ENCODE assay signal across 21 cellular contexts in genomic region chr13:98199480-98199879, GRCh38. TPM values are rescaled to one million over a fixed set of nuclear protein-coding genes. Genes with fewer than 3 reads are reported as not detected.
DNase-seq lines count a peak whose midpoint lies in the region; ATAC-seq, FAIRE-seq and TF ChIP-seq lines count a peak whose summit lies in the region.
"Had no signal": no experiment of that assay in that cellular context is flagged by ENCODE, and none has a peak within 500 bp of the region (broad histone marks: within the 10 kb centered on the region; RNA-seq: fewer than 3 reads in every experiment).

No MANE protein-coding gene starts in this region.

- no peak overlapping the region for H2BK15ac ChIP-seq in H1 (ENCODE audit: low read length)

- H3K9me2 ChIP-seq in MM.1S (replicated peaks; ENCODE audit: insufficient read depth, low read length) (no peaks in the 10 kb centered on the region), PC-3 (replicated peaks; ENCODE audit: low read length) (no peaks in the 10 kb centered on the region)

- H3K4me1 ChIP-seq in H1 (replicated peaks in 1 of 4; ENCODE audit: control insufficient read depth in 3 of 4, insufficient read depth in 4 of 4, low read length in 3 of 4) (peaks cover 2 to 25% (median 10%) of the 10 kb centered on the region in 4 experiments), mucosa of descending colon (ENCODE audit: low read depth) (peaks cover 4% of the 10 kb centered on the region), MM.1S (ENCODE audit: low read length) (no peaks in the 10 kb centered on the region), PC-3 (ENCODE audit: insufficient read depth, low read length) (no peaks in the 10 kb centered on the region)
- H3K4me1 ChIP-seq: colonic mucosa had no signal

- no peak for TF ChIP-seq RAD21 in H1 (IDR thresholded peaks at IDR 0.05 in 1 of 2, conservative IDR thresholded peaks at IDR 0.05 in 1 of 2; ENCODE audit: low read depth in 2 of 2, low read length in 2 of 2)

- H4K5ac ChIP-seq in H1 (ENCODE audit: insufficient read length, low read depth, low read length) = no peak overlapping the region

- in situ Hi-C loops in ACHN (cut with HindIII; ENCODE audit: low pct_ligation_motif_present, low pct_unique_long_range_greater_than_20kb, low sequenced_read_pairs) = no loop called here

- intact Hi-C loops in mucosa of descending colon (cut with DNase I, micrococcal nuclease) = no loop called here
- intact Hi-C loops in PC-3 (cut with micrococcal nuclease) = no loop called here

- no peak overlapping the region for H4K91ac ChIP-seq in H1 (replicated peaks; ENCODE audit: insufficient read length, low read length)

- H3K79me2 ChIP-seq in H1 (ENCODE audit: control insufficient read depth in 1 of 2, insufficient read depth in 2 of 2, low read length in 2 of 2) = peaks cover 0 to 77% of the 10 kb centered on the region in 2 experiments; a peak in 3 of 4 replicates
- H3K79me2 ChIP-seq in MM.1S (ENCODE audit: low read length) = no peaks in the 10 kb centered on the region
- no peaks in the 10 kb centered on the region for H3K79me2 ChIP-seq in PC-3 (ENCODE audit: low read length)

- no peaks in the 10 kb centered on the region for H4K20me1 ChIP-seq in H1 (replicated peaks in 1 of 2; ENCODE audit: control insufficient read depth in 1 of 2, insufficient read depth in 2 of 2, low read length in 2 of 2)
- H4K20me1 ChIP-seq in MM.1S (ENCODE audit: insufficient read depth, low read length) = no peaks in the 10 kb centered on the region
- no peaks in the 10 kb centered on the region for H4K20me1 ChIP-seq in PC-3 (ENCODE audit: low read length)

- peaks cover 4% of the 10 kb centered on the region; the same call in 1 of the 2 replicates for H3K79me1 ChIP-seq in H1 (ENCODE audit: low read depth, low read length)

- POLR2A ChIA-PET in H1 (lab: Charles Lee; ENCODE audit: partially characterized antibody) = interaction anchor here (1.1 to 1.2 kb wide), 3 partner anchors 46 to 58 kb away, joined by 3 to 4 read pairs (median 3); no protein-coding TSS in a partner anchor
- POLR2A ChIA-PET in PC-3 (lab: Charles Lee; ENCODE audit: unreplicated experiment) = no interaction called here

- H3K9ac ChIP-seq in H1 (replicated peaks in 1 of 4; ENCODE audit: extremely low read depth in 1 of 4, low read depth in 3 of 4, low read length in 3 of 4) (no peak overlapping the region), MM.1S (ENCODE audit: low read length) (no peak overlapping the region), PC-3 (ENCODE audit: low read length) (no peak overlapping the region)

- no peak overlapping the region for H3K14ac ChIP-seq in H1 (ENCODE audit: insufficient read length)

- H2AFZ ChIP-seq in H1 (ENCODE audit: low read length) (no peak overlapping the region), MM.1S (ENCODE audit: low read length) (no peak overlapping the region), PC-3 (ENCODE audit: low read length) (no peak overlapping the region)

- no peak overlapping the region for H3K56ac ChIP-seq in H1 (replicated peaks; ENCODE audit: insufficient read length, low read depth, low read length)

- ATAC-seq in mucosa of descending colon (peak; percentile 61), PC-3 (no peak)
- ATAC-seq: right cardiac atrium had no signal

- H3K4me2 ChIP-seq in H1 (ENCODE audit: insufficient read depth in 1 of 2, low read depth in 2 of 2, low read length in 2 of 2) (peak overlapping the region; percentile 73 to 91), MM.1S (ENCODE audit: low read depth, low read length) (no peak overlapping the region), PC-3 (ENCODE audit: low read length) (no peak overlapping the region)

- H2BK20ac ChIP-seq in H1 (ENCODE audit: low read length) = no peak overlapping the region

- TF ChIP-seq CTCF in H1 (IDR thresholded peaks at IDR 0.05; ENCODE audit: control extremely low read depth in 1 of 3, insufficient read depth in 1 of 3, low read depth in 1 of 3, low read length in 3 of 3) (no peak), mucosa of descending colon (IDR thresholded peaks at IDR 0.05) (no peak), MM.1S (IDR thresholded peaks at IDR 0.05; ENCODE audit: low read length) (no peak), PC-3 (conservative IDR thresholded peaks at IDR 0.05; ENCODE audit: low read depth, low read length) (no peak)

- no peak overlapping the region for H3K23ac ChIP-seq in H1 (ENCODE audit: insufficient read length)

- BruUV-seq in PC-3 (replicated peaks; lab: Mats Ljungman, UMichigan) = no TSS peak

- no peaks in the 10 kb centered on the region for H3K23me2 ChIP-seq in H1 (ENCODE audit: low read depth, low read length)

- H3K27ac ChIP-seq in H1 (ENCODE audit: low read depth, low read length) (no peak overlapping the region), MM.1S (ENCODE audit: low read length) (no peak overlapping the region), PC-3 (ENCODE audit: low read length) (no peak overlapping the region)
- H3K27ac ChIP-seq: colonic mucosa had no signal

- peak; percentile 0 for DNase-seq in DMS53 treated with DMSO at 0.1 percent for 48 hours (lab: John Stamatoyannopoulos, UW; ENCODE audit: unreplicated experiment)
- peak; percentile 66 for DNase-seq in NCI-H1092 treated with DMSO at 0.1 percent for 48 hours (lab: John Stamatoyannopoulos, UW)
- DNase-seq in H1 (ENCODE audit: low read depth in 1 of 2, low spot score in 2 of 2) = no peak
- no peak for DNase-seq in mucosa of descending colon
- no peak for DNase-seq in MM.1S
- DNase-seq in ACHN = no peak
- no peak for DNase-seq in PC-3
- no peak for DNase-seq in NCI-H2196 treated with DMSO at 0.1 percent for 48 hours (lab: John Stamatoyannopoulos, UW; ENCODE audit: unreplicated experiment)
- DNase-seq: activated CD4-positive, alpha-beta T cell treated with anti-CD3 and anti-CD28 coated beads, Interleukin-2, amount 10 ng/mL, durations not matched to agents 24 days and 14 days; activated naive CD4-positive, alpha-beta T cell treated with anti-CD3 and anti-CD28 coated beads, Interleukin-2, amount 10 ng/mL, durations not matched to agents 7 days and 5 days; CD8-positive, alpha-beta memory T cell; colonic mucosa; HCEC 1CT; NCI-H446 treated with DMSO at 0.1 percent for 48 hours; OCI-M1; right cardiac atrium had no signal

- H3F3A ChIP-seq in MM.1S (ENCODE audit: insufficient read depth, low read length) (no peaks in the 10 kb centered on the region), PC-3 (ENCODE audit: low read length, unreplicated experiment) (no peaks in the 10 kb centered on the region)

- TF ChIP-seq POLR2A in H1 (IDR thresholded peaks at IDR 0.05; ENCODE audit: control extremely low read depth in 1 of 2, low read depth in 2 of 2, low read length in 2 of 2) = no peak

- H3K9me3 ChIP-seq in H1 (ENCODE audit: insufficient read depth in 2 of 2, low read depth in 1 of 2, low read length in 1 of 2) = peaks cover 0 to 3% of the 10 kb centered on the region in 2 experiments; a peak in 2 of 4 replicates
- H3K9me3 ChIP-seq in mucosa of descending colon = no peaks in the 10 kb centered on the region
- H3K9me3 ChIP-seq in MM.1S (replicated peaks; ENCODE audit: insufficient read depth, low read length) = no peaks in the 10 kb centered on the region
- no peaks in the 10 kb centered on the region for H3K9me3 ChIP-seq in PC-3 (ENCODE audit: low read length)
- H3K9me3 ChIP-seq: colonic mucosa had no signal

- H2BK120ac ChIP-seq in H1 (replicated peaks; ENCODE audit: low read depth, low read length) = no peak overlapping the region

- H3K36me3 ChIP-seq in H1 (ENCODE audit: control insufficient read depth in 2 of 4, insufficient read depth in 4 of 4, low read length in 3 of 4) (no peaks in the 10 kb centered on the region; a peak in 2 of 8 replicates), mucosa of descending colon (ENCODE audit: low read depth) (no peaks in the 10 kb centered on the region), MM.1S (replicated peaks; ENCODE audit: insufficient read depth, low read length) (no peaks in the 10 kb centered on the region), PC-3 (ENCODE audit: low read depth, low read length) (no peaks in the 10 kb centered on the region; the same call in 1 of the 2 replicates)
- H3K36me3 ChIP-seq: colonic mucosa had no signal

- 35% methylated on average over 4 of the region's 4 CpGs; no CpG with 5 or more reads in 1 of the 2 experiments for WGBS in H1 (ENCODE audit: extremely low coverage in 1 of 2, insufficient coverage in 1 of 2, insufficient read length in 1 of 2, insufficient replicate concordance in 2 of 2, low coverage in 1 of 2, low lambda C conversion rate in 2 of 2, missing lambda C conversion rate in 1 of 2), 2 experiments

- peak overlapping the region; percentile 30; the same call in 1 of the 2 replicates for H2BK5ac ChIP-seq in H1 (ENCODE audit: low read depth, low read length)

- H3K27me3 ChIP-seq in H1 (replicated peaks in 1 of 4; ENCODE audit: control insufficient read depth in 3 of 4, extremely low read depth in 1 of 4, insufficient read depth in 3 of 4, low read length in 3 of 4) = no peaks in the 10 kb centered on the region
- no peaks in the 10 kb centered on the region for H3K27me3 ChIP-seq in MM.1S (replicated peaks; ENCODE audit: insufficient read depth, low read length)
- no peaks in the 10 kb centered on the region for H3K27me3 ChIP-seq in PC-3 (ENCODE audit: low read length)
- H3K27me3 ChIP-seq: colonic mucosa had no signal

- FAIRE-seq in H1 (lab: Jason Lieb, UNC) = peak; percentile 65
- FAIRE-seq: endothelial cell of umbilical vein, frontal cortex had no signal

- H3K4ac ChIP-seq in H1 (replicated peaks; ENCODE audit: insufficient read length, low read depth, low read length) = no peak overlapping the region

- H4K8ac ChIP-seq in H1 (ENCODE audit: extremely low read depth, insufficient read depth, low read length) = no peak overlapping the region

- CTCF ChIA-PET in H1 (lab: Charles Lee; ENCODE audit: partially characterized antibody) (interaction anchor here (1.2 to 1.5 kb wide), 2 partner anchors 12 to 96 kb away, joined by 4 read pairs; no protein-coding TSS in a partner anchor), PC-3 (lab: Charles Lee) (no interaction called here)

- H2BK12ac ChIP-seq in H1 (ENCODE audit: low read depth, low read length) = no peak overlapping the region

- no peak overlapping the region for H2AK5ac ChIP-seq in H1 (ENCODE audit: low read depth, low read length)

- H3K4me3 ChIP-seq in H1 (ENCODE audit: extremely low read depth in 1 of 4, insufficient read depth in 2 of 4, low read depth in 3 of 4, low read length in 4 of 4) (peak overlapping the region in 1 of 4 experiments; percentile 52; a peak in 2 of 8 replicates), mucosa of descending colon (no peak overlapping the region), MM.1S (ENCODE audit: low read length) (no peak overlapping the region), PC-3 (ENCODE audit: low read length) (no peak overlapping the region)
- H3K4me3 ChIP-seq: colonic mucosa, lung had no signal

- no peak overlapping the region for H3K18ac ChIP-seq in H1 (ENCODE audit: extremely low read depth, low read length)

- no peak for TF ChIP-seq EP300 in H1 (IDR thresholded peaks at IDR 0.05; ENCODE audit: borderline replicate concordance in 1 of 2, low read depth in 2 of 2, low read length in 2 of 2)

RNA-seq across cellular contexts. Expression of gene RNF113B, which starts 22.4 kb away (rescaled TPM):
- not detected in 2 replicates for total RNA-seq in H1 (2021; fragmentation: NEBNext Ultra II Directional; extraction: Animal tissue kit (Norgen Biotek cat#: 25700))
- not detected in 2 replicates for polyA plus RNA-seq in H1 (2011; rRNA removed)
- polyA plus RNA-seq in H1 (2011; cell fraction: cytosol; rRNA removed) = not detected
- polyA plus RNA-seq in H1 (2011; cell fraction: nucleus; rRNA removed) = not detected
- polyA plus RNA-seq in H1 (2012, experiment 1 of 2) = 0.11 TPM in 1 of 4 replicates, not detected in the others
- not detected for polyA plus RNA-seq in H1 (2012, experiment 2 of 2)
- polyA plus RNA-seq in H1 (2013, experiment 1 of 2) = not detected
- not detected for polyA plus RNA-seq in H1 (2013, experiment 2 of 2)
- polyA minus RNA-seq in H1 (2011; rRNA and poly(A)+ RNA removed) = not detected in 2 replicates
- polyA minus RNA-seq in H1 (2011; cell fraction: cytosol; rRNA and poly(A)+ RNA removed) = not detected
- not detected for polyA minus RNA-seq in H1 (2011; cell fraction: nucleus; rRNA and poly(A)+ RNA removed)
- total RNA-seq in mucosa of descending colon (not detected), PC-3 (2014; rRNA removed) (not detected in 2 replicates)
- total RNA-seq: activated CD4-positive, alpha-beta T cell treated with anti-CD3 and anti-CD28 coated beads, Interleukin-2, amount 10 ng/mL, durations not matched to agents 24 days and 14 days; CD8-positive, alpha-beta memory T cell; colonic mucosa; endothelial cell of umbilical vein; frontal cortex; lung; right cardiac atrium; SK-MEL-5 had no signal
- polyA plus RNA-seq: CD8-positive, alpha-beta memory T cell; endothelial cell of umbilical vein; lung; neural cell; right cardiac atrium had no signal

RNA-seq across cellular contexts. Expression of gene FARP1, which starts 56.6 kb away (rescaled TPM):
- total RNA-seq in H1 (2021; fragmentation: NEBNext Ultra II Directional; extraction: Animal tissue kit (Norgen Biotek cat#: 25700)) = 97.9 and 104 TPM in 2 replicates
- polyA plus RNA-seq in H1 (2011; rRNA removed) = 24.7 and 29.6 TPM in 2 replicates
- 29.0 TPM for polyA plus RNA-seq in H1 (2011; cell fraction: cytosol; rRNA removed)
- polyA plus RNA-seq in H1 (2011; cell fraction: nucleus; rRNA removed) = 68.0 TPM
- polyA plus RNA-seq in H1 (2012, experiment 1 of 2) = 56.1 to 128 TPM (median 79.3 TPM) in 4 replicates
- polyA plus RNA-seq in H1 (2012, experiment 2 of 2) = 25.3 TPM
- polyA plus RNA-seq in H1 (2013, experiment 1 of 2) = 65.6 TPM
- polyA plus RNA-seq in H1 (2013, experiment 2 of 2) = 69.0 TPM
- polyA minus RNA-seq in H1 (2011; rRNA and poly(A)+ RNA removed) = 87.0 and 138 TPM in 2 replicates
- 81.0 TPM for polyA minus RNA-seq in H1 (2011; cell fraction: cytosol; rRNA and poly(A)+ RNA removed)
- polyA minus RNA-seq in H1 (2011; cell fraction: nucleus; rRNA and poly(A)+ RNA removed) = 137 TPM
- total RNA-seq in mucosa of descending colon (100 to 1,000 TPM in 1 of 3 donors, 10 to 100 TPM in 2; 44.4 to 111 (median 53.6) TPM), PC-3 (2014; rRNA removed) (18.2 and 20.9 TPM in 2 replicates)

Comparison
In these comparisons a context has a peak if more than half of its experiments do, and no peak if none do; other contexts are left out.
1. DNase-seq: peak in DMS53 treated with DMSO at 0.1 percent for 48 hours (single experiment) and NCI-H1092 treated with DMSO at 0.1 percent for 48 hours (single experiment); none in H1 (0 of 2), mucosa of descending colon (0 of 3), MM.1S (single experiment), ACHN (single experiment), PC-3 (single experiment) and NCI-H2196 treated with DMSO at 0.1 percent for 48 hours (single experiment).
2. H3K4me2 ChIP-seq: peak in H1 (2 of 2); none in MM.1S (single experiment) and PC-3 (single experiment).